ENCODE assay signal across 8 cellular contexts in the genomic region with DNA sequence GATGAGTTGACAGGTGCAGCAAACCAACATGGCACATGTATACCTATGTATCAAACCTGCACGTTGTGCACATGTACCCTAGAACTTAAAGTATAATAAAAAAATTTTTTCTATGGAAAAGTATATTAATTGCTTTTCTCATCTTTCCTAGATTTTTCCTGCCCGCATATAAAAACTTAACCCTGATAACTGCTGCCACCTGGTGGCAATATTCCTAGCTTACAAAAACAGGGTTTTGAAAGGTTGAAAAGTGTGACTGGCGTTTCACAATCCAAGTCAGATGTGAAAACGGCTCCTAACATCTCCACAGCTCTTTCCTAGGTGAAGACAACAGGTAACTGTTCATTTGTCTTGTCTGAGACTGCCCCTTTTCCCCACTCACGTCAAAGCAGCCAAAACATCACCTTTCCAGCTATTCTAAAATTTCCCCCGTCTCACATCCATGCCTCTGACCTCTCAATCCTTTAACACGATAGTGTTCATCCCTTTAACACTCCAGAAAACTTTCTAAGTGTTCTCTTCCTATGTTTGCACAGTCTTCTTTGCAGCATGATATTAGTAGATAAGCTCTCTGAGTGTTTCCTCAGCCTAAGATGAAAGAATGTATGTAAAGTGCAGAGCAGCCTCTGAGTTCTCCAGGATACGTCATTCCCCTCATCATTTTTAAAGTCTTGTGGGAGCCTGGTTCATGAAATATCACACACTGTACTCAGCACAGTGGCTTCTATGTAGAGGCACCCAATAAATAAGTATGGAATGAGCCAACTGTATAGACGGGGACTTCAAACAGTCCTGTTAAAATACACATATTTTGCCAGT. TPM values are rescaled to one million over a fixed set of nuclear protein-coding genes. Genes with fewer than 3 reads are reported as not detected.
DNase-seq lines count a peak whose midpoint lies in the region; ATAC-seq and TF ChIP-seq lines count a peak whose summit lies in the region.

No MANE protein-coding gene starts in this region.

- no peak for ATAC-seq in HG03442 (IDR thresholded peaks at IDR 0.05; ENCODE audit: unreplicated experiment)

- in situ Hi-C loops in astrocyte of the spinal cord (cut with HindIII; ENCODE audit: low sequenced_read_pairs) = no loop called here

- no peak overlapping the region for H3K4me3 ChIP-seq in astrocyte of the spinal cord (ENCODE audit: low read depth, low read length)

- peak; percentile 61 for DNase-seq in DMS79 treated with DMSO at 0.1 percent for 48 hours (lab: John Stamatoyannopoulos, UW)
- no peak for DNase-seq in DMS79 (lab: John Stamatoyannopoulos, UW)
- DNase-seq in HT1080 (ENCODE audit: low read depth) = peak; percentile 38
- DNase-seq in RKO (ENCODE audit: low spot score) = peak; percentile 49
- DNase-seq in astrocyte of the spinal cord (ENCODE audit: low read depth, low spot score) = peak; percentile 47
- DNase-seq in kidney glomerular epithelial cell (lab: John Stamatoyannopoulos, UW) = peak; percentile 10
- peak; percentile 4 for DNase-seq in stimulated activated CD8-positive, alpha-beta memory T cell treated with anti-CD3 and anti-CD28 coated beads, Interleukin-4, amount 100 ng/mL, for 24 hours (ENCODE audit: low read depth)

- peak; percentile 62 for TF ChIP-seq CTCF in astrocyte of the spinal cord (IDR thresholded peaks at IDR 0.05; ENCODE audit: low read depth, low read length)

RNA-seq across cellular contexts. Expression of a gene that starts 27.5 kb away (rescaled TPM):
- total RNA-seq in HT1080 (2014; rRNA removed; shearing (Covaris generic)) = 0.21 and 1.4 TPM in 2 replicates
- 0.51 and 0.57 TPM in 2 replicates for polyA plus RNA-seq in HT1080 (2015; cell fraction: cytosol; rRNA removed)
- 0.85 and 1.2 TPM in 2 replicates for polyA plus RNA-seq in HT1080 (2015; cell fraction: nucleus; rRNA removed)

RNA-seq across cellular contexts. Expression of a gene that starts 49.1 kb away (rescaled TPM):
- 114 and 129 TPM in 2 replicates for total RNA-seq in HT1080 (2014; rRNA removed; shearing (Covaris generic))
- 67.8 and 73.6 TPM in 2 replicates for polyA plus RNA-seq in HT1080 (2015; cell fraction: cytosol; rRNA removed)
- 67.2 and 77.5 TPM in 2 replicates for polyA plus RNA-seq in HT1080 (2015; cell fraction: nucleus; rRNA removed)

RNA-seq across cellular contexts. Expression of a gene that starts 49.3 kb away (rescaled TPM):
- 587 and 663 TPM in 2 replicates for total RNA-seq in HT1080 (2014; rRNA removed; shearing (Covaris generic))
- polyA plus RNA-seq in HT1080 (2015; cell fraction: cytosol; rRNA removed) = 278 and 436 TPM in 2 replicates
- polyA plus RNA-seq in HT1080 (2015; cell fraction: nucleus; rRNA removed) = 282 and 297 TPM in 2 replicates
